In the genomic region with DNA sequence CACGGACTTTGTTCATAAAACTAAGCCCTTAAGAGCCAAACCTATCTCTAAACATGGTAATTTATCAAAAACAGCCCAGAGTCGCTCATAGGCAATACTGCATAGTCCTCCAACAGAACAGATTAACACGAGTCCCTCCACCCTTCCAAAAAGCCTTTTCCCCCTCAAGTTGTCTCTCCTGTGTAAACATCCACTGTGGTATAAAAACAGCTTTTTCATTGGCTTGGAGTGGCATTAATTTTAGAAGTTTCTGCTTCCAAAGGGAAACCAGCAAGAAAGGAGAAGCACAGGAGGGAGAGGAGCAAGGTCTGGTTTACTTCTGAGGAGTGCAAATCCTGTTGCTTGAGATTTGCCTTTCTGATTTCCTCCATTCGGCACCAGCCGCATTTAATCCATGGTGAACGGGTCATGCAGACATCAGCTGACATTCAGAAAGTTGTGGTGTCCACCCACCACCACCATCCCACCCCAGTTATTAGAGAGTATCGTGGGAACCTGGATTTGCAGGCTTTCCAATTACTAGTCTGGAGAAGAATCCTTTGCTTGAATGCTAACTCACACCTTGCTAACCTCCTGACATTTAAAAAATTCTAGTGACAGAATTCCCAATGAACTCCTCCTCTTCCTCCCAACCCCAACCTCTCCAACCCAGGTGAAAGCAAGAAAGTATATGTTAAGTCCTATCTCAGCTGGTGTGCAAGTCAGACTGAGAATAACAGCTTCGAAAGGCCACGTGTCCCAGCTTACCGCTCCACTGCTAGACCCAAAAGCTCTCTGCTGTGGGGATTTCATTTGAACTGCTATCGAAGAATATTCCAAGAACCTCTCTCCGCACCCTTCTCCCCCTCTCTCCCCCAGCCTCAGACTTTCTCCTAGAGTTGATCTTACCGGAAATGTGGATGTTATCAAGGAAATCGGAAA, we compare ENCODE assay signal across 14 cellular contexts. TPM values are rescaled to one million over a fixed set of nuclear protein-coding genes. Genes with fewer than 3 reads are reported as not detected.
DNase-seq lines count a peak whose midpoint lies in the region; ATAC-seq and TF ChIP-seq lines count a peak whose summit lies in the region.
"Had no signal": no experiment of that assay in that cellular context is flagged by ENCODE, and none has a peak within 500 bp of the region (broad histone marks: within the 10 kb centered on the region; RNA-seq: fewer than 3 reads in every experiment).

No MANE protein-coding gene starts in this region.

- TF ChIP-seq CTCF in gastroesophageal sphincter (IDR thresholded peaks at IDR 0.05) = no peak

- H3K27me3 Mint-ChIP-seq in memory B cell = no peaks in the 10 kb centered on the region

- peak overlapping the region; percentile 92 for H3K27ac Mint-ChIP-seq in memory B cell

- H3K36me3 ChIP-seq in gastroesophageal sphincter = no peaks in the 10 kb centered on the region
- H3K36me3 ChIP-seq: breast epithelium, vagina had no signal

- H3K9me3 ChIP-seq in gastroesophageal sphincter = no peaks in the 10 kb centered on the region
- H3K9me3 ChIP-seq: breast epithelium, vagina had no signal

- TF ChIP-seq EP300 in gastroesophageal sphincter (IDR thresholded peaks at IDR 0.05) = no peak

- ATAC-seq in GM18858 (IDR thresholded peaks at IDR 0.05; ENCODE audit: unreplicated experiment) (peak; percentile 84), GM21576 (IDR thresholded peaks at IDR 0.05; ENCODE audit: unreplicated experiment) (peak; percentile 82), HG03175 (IDR thresholded peaks at IDR 0.05; ENCODE audit: unreplicated experiment) (peak; percentile 84), memory B cell (ENCODE audit: low read depth) (peak; percentile 57), gastroesophageal sphincter (no peak)
- no peak for ATAC-seq in stimulated activated naive CD8-positive, alpha-beta T cell treated with anti-CD3 and anti-CD28 coated beads, Interleukin-15, Interleukin-2, amounts not matched to agents 100 U/mL and 50 U/mL, for 24 hours
- ATAC-seq: HCT116 had no signal

- H3K4me1 ChIP-seq in gastroesophageal sphincter = peaks cover 0 to 32% (median 0%) of the 10 kb centered on the region in 3 donors
- H3K4me1 ChIP-seq: breast epithelium had no signal

- TF ChIP-seq POLR2A in gastroesophageal sphincter (IDR thresholded peaks at IDR 0.05) = no peak

- no peak overlapping the region for H3K27ac ChIP-seq in gastroesophageal sphincter
- H3K27ac ChIP-seq: breast epithelium, vagina had no signal

- no peaks in the 10 kb centered on the region for H3K9me3 Mint-ChIP-seq in memory B cell

- H3K27me3 ChIP-seq in gastroesophageal sphincter = peaks cover 39% of the 10 kb centered on the region
- H3K27me3 ChIP-seq: breast epithelium, vagina had no signal

- peaks cover 28% of the 10 kb centered on the region for H3K36me3 Mint-ChIP-seq in memory B cell

- H3K4me1 Mint-ChIP-seq in memory B cell = peaks cover 77% of the 10 kb centered on the region

- WGBS in gastroesophageal sphincter (ENCODE audit: low coverage in 1 of 2), 2 donors = 77 to 85% methylated on average over 6 to 10 of the region's 14 CpGs

- no peak for DNase-seq in memory B cell (ENCODE audit: low spot score in 2 of 2)
- DNase-seq in stimulated activated CD4-positive, alpha-beta T cell treated with anti-CD3 and anti-CD28 coated beads, Interleukin-4, amount 100 ng/mL, for 24 hours = no peak
- no peak for DNase-seq in stimulated activated naive CD8-positive, alpha-beta T cell treated with anti-CD3 and anti-CD28 coated beads, Interleukin-15, Interleukin-2, amounts not matched to agents 100 U/mL and 50 U/mL, for 24 hours
- DNase-seq in kidney glomerular epithelial cell (lab: John Stamatoyannopoulos, UW) = no peak
- DNase-seq: activated CD8-positive, alpha-beta memory T cell treated with anti-CD3 and anti-CD28 coated beads for 24 hours; Calu3; stimulated activated CD4-positive, alpha-beta T cell treated with anti-CD3 and anti-CD28 coated beads, Interleukin-2, amount 100 ng/mL, for 24 hours had no signal

- H3K4me3 Mint-ChIP-seq in memory B cell = peak overlapping the region; percentile 79

- no peak overlapping the region for H3K4me3 ChIP-seq in gastroesophageal sphincter
- H3K4me3 ChIP-seq: breast epithelium, vagina had no signal

RNA-seq across cellular contexts. Expression of a gene that starts 17.8 kb away (rescaled TPM):
- total RNA-seq in gastroesophageal sphincter = 10 to 100 TPM in 1 of 4 donors, 1 to 10 TPM in 3; 3.6 to 10.6 (median 8.1) TPM

Comparison
In these comparisons a context has a peak if more than half of its experiments do, and no peak if none do; other contexts are left out.
1. ATAC-seq: peak in GM18858 (single experiment), GM21576 (single experiment), HG03175 (single experiment) and memory B cell (single experiment); none in gastroesophageal sphincter (single experiment) and stimulated activated naive CD8-positive, alpha-beta T cell treated with anti-CD3 and anti-CD28 coated beads, Interleukin-15, Interleukin-2, amounts not matched to agents 100 U/mL and 50 U/mL, for 24 hours (single experiment).